In the genomic region with DNA sequence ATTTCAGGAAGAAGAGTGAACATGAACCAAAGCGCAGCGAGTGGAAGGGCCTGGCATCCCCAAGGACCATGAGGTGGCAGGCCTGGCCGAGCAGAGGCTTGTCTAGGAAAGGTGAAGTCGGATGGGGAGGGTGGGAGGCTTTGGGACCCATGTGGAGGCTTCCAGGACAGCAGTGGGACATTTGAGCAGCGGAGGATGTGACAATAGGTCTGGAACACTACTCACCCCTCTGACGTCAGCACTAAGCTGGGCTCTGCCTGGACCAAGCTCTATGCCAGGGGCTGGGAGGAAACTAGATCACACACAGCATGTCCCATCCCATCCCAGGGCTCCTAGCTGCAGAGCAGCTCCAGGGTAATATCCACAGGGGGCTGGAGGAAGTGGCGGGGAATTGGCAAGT, we compare ENCODE assay signal across 18 cellular contexts.
"Had no signal": no experiment of that assay in that cellular context is flagged by ENCODE, and none has a peak within 500 bp of the region (broad histone marks: within the 10 kb centered on the region; RNA-seq: fewer than 3 reads in every experiment).

No MANE protein-coding gene starts in this region.

- H3K4me3 Mint-ChIP-seq: naive B cell had no signal

- H3K36me3 Mint-ChIP-seq: naive B cell had no signal

- H3K9me3 ChIP-seq: heart left ventricle, stomach had no signal

- H3K4me3 ChIP-seq: heart left ventricle, lung, stomach had no signal

- H3K27me3 ChIP-seq: stomach had no signal

- H3K36me3 ChIP-seq: heart left ventricle, stomach had no signal

- DNase-seq: effector memory CD4-positive, alpha-beta T cell; heart left ventricle; hippocampal formation; left colon; left ventricle myocardium superior; mesenchymal stem cell; naive B cell; nephron progenitor cell; posterior cingulate gyrus; right cardiac atrium; stimulated activated CD4-positive, alpha-beta T cell treated with anti-CD3 and anti-CD28 coated beads, Interleukin-4, amount 100 ng/mL, for 1 hour; stimulated activated naive CD4-positive, alpha-beta T cell; stomach; trophoblast cell had no signal

- H3K27ac ChIP-seq: heart left ventricle, stomach had no signal

- H3K4me1 ChIP-seq: heart left ventricle, stomach had no signal

- ATAC-seq: left colon had no signal

- FAIRE-seq: endometrium, frontal cortex, urothelium cell line had no signal

- H3K9me3 Mint-ChIP-seq: naive B cell, nephron progenitor cell had no signal

- H3K4me1 Mint-ChIP-seq: naive B cell had no signal
